9 cellular contexts compared by ENCODE assay signal in genomic region chr11:94885133-94885532, GRCh38.
DNase-seq lines count a peak whose midpoint lies in the region; ATAC-seq and TF ChIP-seq lines count a peak whose summit lies in the region.
"Had no signal": no experiment of that assay in that cellular context is flagged by ENCODE, and none has a peak within 500 bp of the region (broad histone marks: within the 10 kb centered on the region; RNA-seq: fewer than 3 reads in every experiment).

No MANE protein-coding gene starts in this region.

- intact Hi-C loops in PC-9 (cut with micrococcal nuclease; ENCODE audit: unreplicated experiment) = loop anchor here (10.0 kb wide), 1 partner anchor 370 kb away; the partner anchor contains the start of gene C11orf97

- peaks cover 24% of the 10 kb centered on the region for H3K4me1 ChIP-seq in PC-9 (replicated peaks; ENCODE audit: insufficient read depth)
- peaks cover 15% of the 10 kb centered on the region for H3K4me1 ChIP-seq in stomach smooth muscle (ENCODE audit: control insufficient read depth, insufficient read depth, low read length)

- no peak overlapping the region for H3K9ac ChIP-seq in stomach smooth muscle (ENCODE audit: low read length in 2 of 2)

- H3K36me3 ChIP-seq in PC-9 (ENCODE audit: low read depth) = peaks cover 65% of the 10 kb centered on the region
- H3K36me3 ChIP-seq in stomach smooth muscle (ENCODE audit: control insufficient read depth in 2 of 2, insufficient read depth in 2 of 2, low read length in 2 of 2) = peaks cover 9 to 13% of the 10 kb centered on the region in 2 donors

- CTCF ChIA-PET in PC-9 (lab: Charles Lee) = interaction anchor here (1.0 kb wide), 1 partner anchor 12 kb away, joined by 3 read pairs; no protein-coding TSS in a partner anchor

- no peaks in the 10 kb centered on the region for H3K9me2 ChIP-seq in PC-9 (ENCODE audit: insufficient read depth)

- peaks cover 38% of the 10 kb centered on the region; the same call in 1 of the 2 replicates for H3F3A ChIP-seq in PC-9 (ENCODE audit: insufficient read depth, low read depth)

- H3K4me3 ChIP-seq in PC-9 (no peak overlapping the region), stomach smooth muscle (ENCODE audit: low read length in 2 of 2) (no peak overlapping the region)

- no peak overlapping the region for H2AFZ ChIP-seq in PC-9

- no peaks in the 10 kb centered on the region for H4K20me1 ChIP-seq in PC-9 (ENCODE audit: insufficient read depth)

- H3K4me2 ChIP-seq in PC-9 = 0 out of 2 replicates have a peak overlapping the region, but pooled peaks have one; percentile 7

- H3K9me3 ChIP-seq in PC-9 (ENCODE audit: insufficient read depth, low read depth) (peaks cover 9% of the 10 kb centered on the region; the same call in 1 of the 2 replicates), stomach smooth muscle (ENCODE audit: control insufficient read depth in 2 of 2, low read length in 2 of 2) (no peaks in the 10 kb centered on the region)

- DNase-seq in NCI-H82 (lab: John Stamatoyannopoulos, UW) (peak; percentile 3), NCI-H82 treated with DMSO at 0.1 percent for 48 hours (lab: John Stamatoyannopoulos, UW; ENCODE audit: unreplicated experiment) (no peak), PC-9 (peak; percentile 20 to 79)
- no peak for DNase-seq in activated CD8-positive, alpha-beta memory T cell treated with anti-CD3 and anti-CD28 coated beads, Interleukin-2, amount 50 U/mL, for 48 hours
- DNase-seq in stimulated activated CD4-positive, alpha-beta T cell treated with anti-CD3 and anti-CD28 coated beads, Interleukin-4, amount 100 ng/mL, for 4 hours = no peak
- DNase-seq: stimulated activated CD8-positive, alpha-beta memory T cell treated with anti-CD3 and anti-CD28 coated beads, Interleukin-4, amount 100 ng/mL, for 48 hours had no signal

- ATAC-seq in HG03066 (IDR thresholded peaks at IDR 0.05; ENCODE audit: low read depth, unreplicated experiment) (peak; percentile 75), GM21528 (IDR thresholded peaks at IDR 0.05; ENCODE audit: low FRiP score, unreplicated experiment) (no peak)

- no peak for TF ChIP-seq CTCF in PC-9 (conservative IDR thresholded peaks at IDR 0.05)

- no TSS peak for BruUV-seq in PC-9 (replicated peaks; lab: Mats Ljungman, UMichigan)

- POLR2A ChIA-PET in PC-9 (lab: Charles Lee; ENCODE audit: unreplicated experiment) = interaction anchor here (0.5 kb wide), 1 partner anchor 341 kb away, joined by 3 read pairs; no protein-coding TSS in a partner anchor

- peaks cover 12% of the 10 kb centered on the region for H3K79me2 ChIP-seq in PC-9 (ENCODE audit: low read depth)

- no peak overlapping the region for H3K27ac ChIP-seq in PC-9
- peak overlapping the region; percentile 6 for H3K27ac ChIP-seq in stomach smooth muscle (ENCODE audit: low read length)

- no peaks in the 10 kb centered on the region for H3K27me3 ChIP-seq in PC-9 (ENCODE audit: insufficient read depth, low read depth)
- H3K27me3 ChIP-seq in stomach smooth muscle (ENCODE audit: control insufficient read depth in 1 of 2, insufficient read depth in 2 of 2, low read length in 2 of 2) = no peaks in the 10 kb centered on the region

Comparison
In these comparisons a context has a peak if more than half of its experiments do, and no peak if none do; other contexts are left out.
1. DNase-seq: peak in NCI-H82 (single experiment) and PC-9 (2 of 2); none in NCI-H82 treated with DMSO at 0.1 percent for 48 hours (single experiment), activated CD8-positive, alpha-beta memory T cell treated with anti-CD3 and anti-CD28 coated beads, Interleukin-2, amount 50 U/mL, for 48 hours (single experiment) and stimulated activated CD4-positive, alpha-beta T cell treated with anti-CD3 and anti-CD28 coated beads, Interleukin-4, amount 100 ng/mL, for 4 hours (0 of 2).